ENCODE assay signal across 8 cellular contexts in genomic region chr6:28895131-28895812, GRCh38. TPM values are rescaled to one million over a fixed set of nuclear protein-coding genes. Genes with fewer than 3 reads are reported as not detected.
DNase-seq lines count a peak whose midpoint lies in the region; ATAC-seq and TF ChIP-seq lines count a peak whose summit lies in the region.

No MANE protein-coding gene starts in this region.

- peaks cover 7% of the 10 kb centered on the region for H3K27me3 Mint-ChIP-seq in osteocyte (ENCODE audit: unreplicated experiment)

- no peaks in the 10 kb centered on the region for H3K27me3 ChIP-seq in thymus (ENCODE audit: control insufficient read depth, insufficient read depth)

- H3K4me3 ChIP-seq in thymus (ENCODE audit: low read length) = peak overlapping the region; percentile 74

- WGBS in thymus = 13% methylated on average over 27 of the region's 27 CpGs

- no peaks in the 10 kb centered on the region for H3K9me3 Mint-ChIP-seq in osteocyte (ENCODE audit: unreplicated experiment)

- intact Hi-C loops in Right ventricle myocardium inferior (cut with DNase I) = no loop called here

- ATAC-seq in HG02623 (IDR thresholded peaks at IDR 0.05; ENCODE audit: unreplicated experiment) (peak; percentile 59), Right ventricle myocardium inferior (peak; percentile 93)

- DNase-seq in GM10266 (ENCODE audit: extremely low spot score) (peak; percentile 91), NCI-H1105 (lab: John Stamatoyannopoulos, UW) (peak; percentile 96), SKM-1 (lab: John Stamatoyannopoulos, UW; ENCODE audit: unreplicated experiment) (peak; percentile 93), Right ventricle myocardium inferior (ENCODE audit: missing footprints) (peak; percentile 91), osteocyte (ENCODE audit: extremely low spot score, unreplicated experiment) (peak; percentile 96)
- DNase-seq in activated naive CD8-positive, alpha-beta T cell treated with anti-CD3 and anti-CD28 coated beads, Interleukin-2, amount 50 U/mL, for 16 hours (ENCODE audit: low read depth, low spot score) = peak; percentile 78

- H3K36me3 Mint-ChIP-seq in osteocyte (ENCODE audit: unreplicated experiment) = peaks cover 2% of the 10 kb centered on the region

- H3K4me1 Mint-ChIP-seq in osteocyte (ENCODE audit: unreplicated experiment) = peaks cover 13% of the 10 kb centered on the region

- no peaks in the 10 kb centered on the region for H3K4me1 ChIP-seq in thymus (ENCODE audit: control insufficient read depth, insufficient read depth, low read length)

- H3K27ac ChIP-seq in thymus (ENCODE audit: low read depth) = peak overlapping the region; percentile 97

- H3K9me3 ChIP-seq in thymus (ENCODE audit: control insufficient read depth) = no peaks in the 10 kb centered on the region

- H3K27ac Mint-ChIP-seq in osteocyte (ENCODE audit: unreplicated experiment) = peak overlapping the region; percentile 100

- TF ChIP-seq CTCF in GM10266 (IDR thresholded peaks at IDR 0.05; ENCODE audit: control insufficient read depth, insufficient read depth, low read depth, missing control alignments) (no peak), osteocyte (IDR thresholded peaks at IDR 0.05) (no peak)

- peak overlapping the region; percentile 92 for H3K4me3 Mint-ChIP-seq in osteocyte (ENCODE audit: unreplicated experiment)

- H3K36me3 ChIP-seq in thymus (ENCODE audit: control insufficient read depth, insufficient read depth) = no peaks in the 10 kb centered on the region

RNA-seq across cellular contexts. Expression of gene TRIM27, which starts 28.5 kb away (rescaled TPM):
- total RNA-seq in Right ventricle myocardium inferior (18.5 TPM), osteocyte (55.7 and 58.3 TPM in 2 replicates)
- 67.9 TPM for polyA plus RNA-seq in thymus

Comparison
In these comparisons a context has a peak if more than half of its experiments do, and no peak if none do; other contexts are left out.
1. Peak in every context shown above with its lines: DNase-seq, ATAC-seq, H3K4me3 ChIP-seq and H3K27ac ChIP-seq.